Comparison of ENCODE assay signal across 7 cellular contexts in the genomic region with DNA sequence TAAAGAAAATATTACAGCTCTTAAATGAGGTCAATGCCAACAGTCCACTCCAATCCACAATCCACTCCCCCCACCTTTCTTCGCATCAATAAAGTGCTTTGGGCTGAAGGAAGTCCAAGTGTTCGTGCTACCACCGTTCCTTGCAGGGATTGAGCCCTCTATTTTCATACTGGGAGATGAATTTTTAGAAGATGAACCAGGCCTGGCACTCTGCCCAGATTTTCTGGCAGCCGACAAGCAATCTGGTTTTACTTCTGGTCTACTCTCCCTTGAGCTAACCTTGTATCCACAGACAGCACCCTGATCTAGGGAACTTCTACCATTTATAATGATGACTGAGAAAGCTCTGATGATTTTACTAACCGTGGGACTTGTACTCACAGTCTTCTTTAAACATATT.
DNase-seq lines count a peak whose midpoint lies in the region; ATAC-seq and TF ChIP-seq lines count a peak whose summit lies in the region.

No MANE protein-coding gene starts in this region.

- no peaks in the 10 kb centered on the region for H3K79me2 ChIP-seq in smooth muscle cell (ENCODE audit: low read depth)

- H3K36me3 ChIP-seq in smooth muscle cell (ENCODE audit: low read depth) = no peaks in the 10 kb centered on the region

- no peak overlapping the region for H3K27ac ChIP-seq in smooth muscle cell (ENCODE audit: low read depth)

- TF ChIP-seq CTCF in fibroblast of villous mesenchyme (IDR thresholded peaks at IDR 0.05; ENCODE audit: insufficient read depth, low read depth, low read length) = no peak
- no peak for TF ChIP-seq CTCF in smooth muscle cell (IDR thresholded peaks at IDR 0.05; ENCODE audit: borderline replicate concordance, insufficient read depth, poor library complexity, severe bottlenecking)

- no peaks in the 10 kb centered on the region for H4K20me1 ChIP-seq in smooth muscle cell (ENCODE audit: low read depth)

- H3K4me3 ChIP-seq in fibroblast of villous mesenchyme (ENCODE audit: low read depth, low read length) (no peak overlapping the region), smooth muscle cell (no peak overlapping the region)

- no peaks in the 10 kb centered on the region for H3K27me3 ChIP-seq in smooth muscle cell (ENCODE audit: low read depth)

- WGBS in smooth muscle cell (ENCODE audit: low lambda C conversion rate) = 50% methylated on average over 5 of the region's 5 CpGs

- no peaks in the 10 kb centered on the region for H3K4me1 ChIP-seq in smooth muscle cell (ENCODE audit: low read depth)

- peak; percentile 82 for DNase-seq in HS-27A (ENCODE audit: low read depth)
- peak; percentile 45 for DNase-seq in RKO (ENCODE audit: low spot score)
- DNase-seq in fibroblast of villous mesenchyme (ENCODE audit: low read depth) = peak; percentile 88
- DNase-seq in smooth muscle cell (lab: John Stamatoyannopoulos, UW; ENCODE audit: unreplicated experiment) = peak; percentile 12
- no peak for DNase-seq in activated T-cell treated with anti-CD3 and anti-CD28 coated beads for 4 hours
- no peak for DNase-seq in stimulated activated CD4-positive, alpha-beta T cell treated with anti-CD3 and anti-CD28 coated beads, Interleukin-4, amount 100 ng/mL, for 1 hour
- DNase-seq in stimulated activated naive CD8-positive, alpha-beta T cell treated with anti-CD3 and anti-CD28 coated beads, Interleukin-15, Interleukin-2, amounts not matched to agents 100 U/mL and 50 U/mL, for 24 hours = no peak

- H3K9ac ChIP-seq in smooth muscle cell (ENCODE audit: low read depth) = no peak overlapping the region

- H2AFZ ChIP-seq in smooth muscle cell (ENCODE audit: low read depth) = no peak overlapping the region

- no peaks in the 10 kb centered on the region for H3F3A ChIP-seq in smooth muscle cell (ENCODE audit: low read depth)

- H3K4me2 ChIP-seq in smooth muscle cell = no peak overlapping the region

- no peak for ATAC-seq in stimulated activated naive CD8-positive, alpha-beta T cell treated with anti-CD3 and anti-CD28 coated beads, Interleukin-15, Interleukin-2, amounts not matched to agents 100 U/mL and 50 U/mL, for 24 hours

- H3K9me3 ChIP-seq in smooth muscle cell (replicated peaks; ENCODE audit: low read depth) = no peaks in the 10 kb centered on the region

Comparison
In these comparisons a context has a peak if more than half of its experiments do, and no peak if none do; other contexts are left out.
1. DNase-seq: peak in HS-27A (single experiment), RKO (single experiment), fibroblast of villous mesenchyme (single experiment) and smooth muscle cell (single experiment); none in activated T-cell treated with anti-CD3 and anti-CD28 coated beads for 4 hours (single experiment), stimulated activated CD4-positive, alpha-beta T cell treated with anti-CD3 and anti-CD28 coated beads, Interleukin-4, amount 100 ng/mL, for 1 hour (single experiment) and stimulated activated naive CD8-positive, alpha-beta T cell treated with anti-CD3 and anti-CD28 coated beads, Interleukin-15, Interleukin-2, amounts not matched to agents 100 U/mL and 50 U/mL, for 24 hours (single experiment).